22 cellular contexts compared by ENCODE assay signal in genomic region chr17:37693328-37693727, GRCh38. TPM values are rescaled to one million over a fixed set of nuclear protein-coding genes. Genes with fewer than 3 reads are reported as not detected.
DNase-seq lines count a peak whose midpoint lies in the region; ATAC-seq and TF ChIP-seq lines count a peak whose summit lies in the region.
"Had no signal": no experiment of that assay in that cellular context is flagged by ENCODE, and none has a peak within 500 bp of the region (broad histone marks: within the 10 kb centered on the region; RNA-seq: fewer than 3 reads in every experiment).

No MANE protein-coding gene starts in this region.

- H4K20me1 ChIP-seq in BLaER1: no peaks in the 10 kb centered on the region

- peak; percentile 78 for DNase-seq in kidney tubule cell (ENCODE audit: low spot score)
- DNase-seq in renal cortical epithelial cell (ENCODE audit: low read depth): peak; percentile 66
- no peak for DNase-seq in NCI-H128 (lab: John Stamatoyannopoulos, UW; ENCODE audit: unreplicated experiment)
- no peak for DNase-seq in NCI-H2196 treated with DMSO at 0.1 percent for 48 hours (lab: John Stamatoyannopoulos, UW; ENCODE audit: unreplicated experiment)
- DNase-seq: CD4-positive, alpha-beta T cell; NCI-H1092 treated with DMSO at 0.1 percent for 48 hours; NCI-H1436 treated with DMSO at 0.1 percent for 48 hours; NCI-H187 treated with DMSO at 0.1 percent for 48 hours; NCI-H524; NCI-H748 treated with DMSO at 0.1 percent for 48 hours; NK-92 treated with Interleukin-12 subunit alpha and Interleukin-12 subunit beta, amount 100 ng/mL, for 24 hours; Right ventricle myocardium superior; RPMI8226 had no signal

- no peak for ATAC-seq in GM19455 (IDR thresholded peaks at IDR 0.05; ENCODE audit: unreplicated experiment)
- ATAC-seq: GM12878, HCT116 had no signal

- H3K4me3 ChIP-seq in BLaER1: no peak overlapping the region
- H3K4me3 ChIP-seq: GM12878, SJSA1 had no signal

- peak overlapping the region; percentile 74 for H3K4me2 ChIP-seq in BLaER1

- no peak overlapping the region for H3K27ac ChIP-seq in BLaER1
- H3K27ac ChIP-seq: HL-60, SJSA1 had no signal

- no peaks in the 10 kb centered on the region for H3K27me3 ChIP-seq in BLaER1
- H3K27me3 ChIP-seq: SJSA1 had no signal

- no peaks in the 10 kb centered on the region for H3K36me3 ChIP-seq in BLaER1
- H3K36me3 ChIP-seq: SJSA1 had no signal

- peaks cover 8% of the 10 kb centered on the region; the same call in 1 of the 2 replicates for H3K9me3 ChIP-seq in BLaER1
- H3K9me3 ChIP-seq: SJSA1 had no signal

- peak; percentile 17 for TF ChIP-seq POLR2A in GM18951 (IDR thresholded peaks at IDR 0.05; ENCODE audit: extremely low read depth, insufficient read depth, insufficient read length)

- H3K9ac ChIP-seq in BLaER1: no peak overlapping the region

- in situ Hi-C loops in GM18951 (cut with MboI; ENCODE audit: low sequenced_read_pairs, unreplicated experiment): no loop called here

- peaks cover 42% of the 10 kb centered on the region for H3K4me1 ChIP-seq in BLaER1

RNA-seq across cellular contexts. Expression of gene DDX52, which starts 50.1 kb away (rescaled TPM):
- total RNA-seq in renal cortical epithelial cell: 48.5 and 64.4 TPM in 2 replicates

RNA-seq across cellular contexts. Expression of gene HNF1B, which starts 51.5 kb away (rescaled TPM):
- 16.8 and 87.9 TPM in 2 replicates for total RNA-seq in renal cortical epithelial cell
- total RNA-seq: A172; CD4-positive, alpha-beta T cell; H4; Right ventricle myocardium superior; SJSA1 had no signal

Comparison
In these comparisons a context has a peak if more than half of its experiments do, and no peak if none do; other contexts are left out.
1. DNase-seq: peak in kidney tubule cell (single experiment) and renal cortical epithelial cell (single experiment); none in NCI-H128 (single experiment) and NCI-H2196 treated with DMSO at 0.1 percent for 48 hours (single experiment).